In genomic region chr17:50708050-50709000, GRCh38 we compare ENCODE assay signal across 8 cellular contexts. TPM values are rescaled to one million over a fixed set of nuclear protein-coding genes. Genes with fewer than 3 reads are reported as not detected.
DNase-seq lines count a peak whose midpoint lies in the region; ATAC-seq and TF ChIP-seq lines count a peak whose summit lies in the region.

No MANE protein-coding gene starts in this region.

- DNase-seq in Right ventricle myocardium inferior (ENCODE audit: missing footprints), result no peak
- no peak for DNase-seq in cardiac septum (ENCODE audit: low spot score)
- peak; percentile 59 for DNase-seq in choroid plexus epithelial cell (ENCODE audit: low read depth)
- DNase-seq in lung (ENCODE audit: low spot score), result no peak
- DNase-seq in tibial nerve (ENCODE audit: low spot score in 2 of 2), result no peak
- DNase-seq in stimulated activated naive CD4-positive, alpha-beta T cell treated with Interleukin-2 at 50 U/mL for 16 hours (lab: John Stamatoyannopoulos, UW), result no peak
- DNase-seq in activated CD4-positive, CD25-positive, alpha-beta regulatory T cell treated with anti-CD3 and anti-CD28 coated beads, Interleukin-2, amount 50 U/mL, for 72 hours, result no peak

- peaks cover 18% of the 10 kb centered on the region for H3K79me2 ChIP-seq in OCI-LY1 (ENCODE audit: insufficient read depth, low read length)

- peak; percentile 6 to 13 for TF ChIP-seq EP300 in tibial nerve (IDR thresholded peaks at IDR 0.05)

- H3K27ac ChIP-seq in OCI-LY1 (ENCODE audit: low read depth, low read length, poor library complexity, severe bottlenecking), result peak overlapping the region; percentile 87
- peak overlapping the region; percentile 95 to 98 for H3K27ac ChIP-seq in lung (ENCODE audit: low read depth in 1 of 2, low read length in 1 of 2)
- H3K27ac ChIP-seq in tibial nerve, result peak overlapping the region; percentile 95 to 100 (median 99)

- no peaks in the 10 kb centered on the region for H3K9me2 ChIP-seq in OCI-LY1 (ENCODE audit: low read depth, low read length)

- H3K4me3 ChIP-seq in OCI-LY1 (ENCODE audit: low read depth, low read length, poor library complexity, severe bottlenecking) (peak overlapping the region; percentile 94), choroid plexus epithelial cell (ENCODE audit: low read depth, low read length) (peak overlapping the region; percentile 70), lung (peak overlapping the region; percentile 36), tibial nerve (peak overlapping the region; percentile 47 to 78 (median 71))

- H3K36me3 ChIP-seq in OCI-LY1 (ENCODE audit: insufficient read depth, low read length) (peaks cover 15% of the 10 kb centered on the region; the same call in 1 of the 2 replicates), lung (ENCODE audit: control insufficient read depth in 2 of 2, insufficient read depth in 2 of 2, low read length in 2 of 2) (no peaks in the 10 kb centered on the region), tibial nerve (peaks cover 0 to 13% (median 0%) of the 10 kb centered on the region in 3 donors)

- H3K4me2 ChIP-seq in OCI-LY1 (ENCODE audit: low read length), result peak overlapping the region; percentile 100

- TF ChIP-seq POLR2A in tibial nerve (IDR thresholded peaks at IDR 0.05), result no peak

- 3 to 5% methylated on average over 6 of the region's 6 CpGs for WGBS in lung, 2 donors
- 1 to 3% methylated on average over 6 of the region's 6 CpGs for WGBS in tibial nerve, 2 donors

- intact Hi-C loops in Right ventricle myocardium inferior (cut with DNase I), result no loop called here
- intact Hi-C loops in cardiac septum (cut with DNase I), result loop anchor here (5.0 kb wide), 1 partner anchor 414 kb away; the partner anchor contains the start of gene SPAG9

- H3K9me3 ChIP-seq in OCI-LY1 (ENCODE audit: low read length) (no peaks in the 10 kb centered on the region), lung (ENCODE audit: control insufficient read depth in 2 of 2, insufficient read depth in 1 of 2, low read length in 1 of 2) (no peaks in the 10 kb centered on the region), tibial nerve (no peaks in the 10 kb centered on the region)

- H3F3A ChIP-seq in OCI-LY1 (ENCODE audit: insufficient read depth, low read length), result no peaks in the 10 kb centered on the region

- H3K4me1 ChIP-seq in OCI-LY1 (ENCODE audit: insufficient read depth, low read length, severe bottlenecking) (peaks cover 25% of the 10 kb centered on the region), lung (ENCODE audit: control insufficient read depth in 2 of 2, insufficient read depth in 2 of 2, low read length in 2 of 2) (peaks cover 5 to 19% of the 10 kb centered on the region in 2 donors), tibial nerve (peaks cover 0 to 53% (median 20%) of the 10 kb centered on the region in 4 donors)

- H3K27me3 ChIP-seq in OCI-LY1 (ENCODE audit: insufficient read depth, low read length) (no peaks in the 10 kb centered on the region), lung (ENCODE audit: control insufficient read depth, insufficient read depth) (no peaks in the 10 kb centered on the region), tibial nerve (no peaks in the 10 kb centered on the region)

- peak overlapping the region; percentile 100 for H2AFZ ChIP-seq in OCI-LY1 (ENCODE audit: low read length)

- no peaks in the 10 kb centered on the region for H4K20me1 ChIP-seq in OCI-LY1 (ENCODE audit: insufficient read depth, low read length)

- TF ChIP-seq CTCF in OCI-LY1 (IDR thresholded peaks at IDR 0.05; ENCODE audit: low read length) (no peak), choroid plexus epithelial cell (conservative IDR thresholded peaks at IDR 0.05; ENCODE audit: low read depth, low read length) (no peak), lung (IDR thresholded peaks at IDR 0.05; ENCODE audit: control extremely low read depth, extremely low read depth) (no peak), tibial nerve (IDR thresholded peaks at IDR 0.05) (no peak)

- ATAC-seq in Right ventricle myocardium inferior (peak; percentile 15), lung (ENCODE audit: insufficient read depth, low FRiP score) (no peak)

- peak overlapping the region; percentile 98 for H3K9ac ChIP-seq in OCI-LY1 (ENCODE audit: low read length)

RNA-seq across cellular contexts. Expression of gene ANKRD40, which starts 0.6 kb away (rescaled TPM):
- 60.9 TPM for total RNA-seq in Right ventricle myocardium inferior
- 47.6 TPM for total RNA-seq in cardiac septum
- total RNA-seq in lung, result 10 to 100 TPM; 34.4 to 38.9 TPM
- polyA plus RNA-seq in lung, result 10 to 100 TPM; 14.6 to 15.7 TPM
- 10 to 100 TPM; 48.0 to 80.6 (median 55.0) TPM for total RNA-seq in tibial nerve

RNA-seq across cellular contexts. Expression of gene LUC7L3, which starts 11.1 kb away (rescaled TPM):
- total RNA-seq in Right ventricle myocardium inferior (49.3 TPM), cardiac septum (78.5 TPM), lung (100 to 1,000 TPM in 1 of 2 donors, 10 to 100 TPM in 1; 80.4 to 188 TPM), tibial nerve (100 to 1,000 TPM in 3 of 4 donors, 10 to 100 TPM in 1; 80.8 to 114 (median 105) TPM)
- polyA plus RNA-seq in lung, result 10 to 100 TPM; 38.1 to 98.4 TPM

RNA-seq across cellular contexts. Expression of gene ANKRD40CL, which starts 59.0 kb away (rescaled TPM):
- total RNA-seq in Right ventricle myocardium inferior (not detected), cardiac septum (not detected), lung (not detected), tibial nerve (not detected)
- not detected for polyA plus RNA-seq in lung

Comparison
In these comparisons a context has a peak if more than half of its experiments do, and no peak if none do; other contexts are left out.
1. H3K4me3 ChIP-seq: peak in every context shown above with its lines; median percentile 94 in OCI-LY1; 71 in tibial nerve; 70 in choroid plexus epithelial cell; 36 in lung.